9 cellular contexts compared by ENCODE assay signal in genomic region chr4:15778191-15778741, GRCh38.
DNase-seq lines count a peak whose midpoint lies in the region; ATAC-seq and FAIRE-seq lines count a peak whose summit lies in the region.
"Had no signal": no experiment of that assay in that cellular context is flagged by ENCODE, and none has a peak within 500 bp of the region (broad histone marks: within the 10 kb centered on the region; RNA-seq: fewer than 3 reads in every experiment).

CD38 (plus strand) TSS chr4:15778328; CDS start chr4:15778415, 87 bp downstream.

- FAIRE-seq in GM18507 (lab: Jason Lieb, UNC) = peak; percentile 98
- FAIRE-seq: frontal cortex had no signal

- peak; percentile 78 for ATAC-seq in HG02588 (IDR thresholded peaks at IDR 0.05; ENCODE audit: unreplicated experiment)

- DNase-seq in GM18507 (ENCODE audit: extremely low spot score, insufficient read length, low read depth) = no peak
- DNase-seq in NOMO-1 (lab: John Stamatoyannopoulos, UW; ENCODE audit: unreplicated experiment in 2 of 2) = peak; percentile 60 to 69
- DNase-seq in amniotic epithelial cell (ENCODE audit: low read depth) = peak; percentile 19
- DNase-seq in iris pigment epithelial cell (ENCODE audit: low read depth) = peak; percentile 18
- peak; percentile 48 for DNase-seq in stimulated activated CD4-positive, alpha-beta T cell treated with anti-CD3 and anti-CD28 coated beads, Interleukin-1b, Interleukin-23, amount 100 ng/mL, for 48 hours
- no peak for DNase-seq in NCI-H1048 (lab: John Stamatoyannopoulos, UW)
- DNase-seq in OCI-M1 (lab: John Stamatoyannopoulos, UW) = no peak

Comparison
In these comparisons a context has a peak if more than half of its experiments do, and no peak if none do; other contexts are left out.
1. DNase-seq: peak in NOMO-1 (2 of 2), amniotic epithelial cell (single experiment), iris pigment epithelial cell (single experiment) and stimulated activated CD4-positive, alpha-beta T cell treated with anti-CD3 and anti-CD28 coated beads, Interleukin-1b, Interleukin-23, amount 100 ng/mL, for 48 hours (single experiment); none in GM18507 (single experiment), NCI-H1048 (single experiment) and OCI-M1 (single experiment).